21 cellular contexts compared by ENCODE assay signal in genomic region chr11:123903932-123904331, GRCh38. TPM values are rescaled to one million over a fixed set of nuclear protein-coding genes. Genes with fewer than 3 reads are reported as not detected.
DNase-seq lines count a peak whose midpoint lies in the region; ATAC-seq and TF ChIP-seq lines count a peak whose summit lies in the region.
"Had no signal": no experiment of that assay in that cellular context is flagged by ENCODE, and none has a peak within 500 bp of the region (broad histone marks: within the 10 kb centered on the region; RNA-seq: fewer than 3 reads in every experiment).

No MANE protein-coding gene starts in this region.

- 67 to 89% (median 82%) methylated on average over 2 of the region's 2 CpGs for WGBS in adrenal gland, 4 donors

- ATAC-seq in GM18505 (IDR thresholded peaks at IDR 0.05; ENCODE audit: unreplicated experiment) = peak; percentile 86
- peak; percentile 74 for ATAC-seq in GM21447 (IDR thresholded peaks at IDR 0.05; ENCODE audit: unreplicated experiment)
- peak; percentile 72 for ATAC-seq in HG02938 (IDR thresholded peaks at IDR 0.05; ENCODE audit: unreplicated experiment)
- ATAC-seq in HG03565 (IDR thresholded peaks at IDR 0.05; ENCODE audit: unreplicated experiment) = peak; percentile 95
- ATAC-seq: esophagus mucosa, heart left ventricle, left colon had no signal

- H3K27ac ChIP-seq in SJCRH30 = no peak overlapping the region
- H3K27ac ChIP-seq in adrenal gland = no peak overlapping the region
- H3K27ac ChIP-seq: ascending aorta, coronary artery, heart left ventricle, prostate gland, testis had no signal

- H3K4me1 ChIP-seq in SJCRH30 = no peaks in the 10 kb centered on the region
- no peaks in the 10 kb centered on the region for H3K4me1 ChIP-seq in adrenal gland (replicated peaks in 1 of 2)
- H3K4me1 ChIP-seq: ascending aorta, heart left ventricle, prostate gland had no signal

- H3K27me3 ChIP-seq in SJCRH30 (no peaks in the 10 kb centered on the region), adrenal gland (no peaks in the 10 kb centered on the region)
- H3K27me3 ChIP-seq: ascending aorta, testis had no signal

- DNase-seq in SJCRH30 (no peak), adrenal gland (no peak), cerebellar cortex (ENCODE audit: low spot score) (no peak), NCI-H1436 (lab: John Stamatoyannopoulos, UW) (no peak)
- DNase-seq: activated CD4-positive, alpha-beta T cell treated with anti-CD3 and anti-CD28 coated beads, Interleukin-2, amount 50 U/mL, for 4 hours; heart left ventricle; left colon; naive B cell; NCI-H1092; NCI-H226; testis had no signal

- TF ChIP-seq POLR2A in GM18505 (IDR thresholded peaks at IDR 0.05; ENCODE audit: borderline replicate concordance, extremely low read depth, insufficient read depth, insufficient read length) = no peak
- TF ChIP-seq POLR2A in adrenal gland (IDR thresholded peaks at IDR 0.05) = no peak

- H3K9me3 ChIP-seq in SJCRH30 (replicated peaks) (no peaks in the 10 kb centered on the region), adrenal gland (replicated peaks in 1 of 3) (no peaks in the 10 kb centered on the region)
- H3K9me3 ChIP-seq: ascending aorta, heart left ventricle, prostate gland, testis had no signal

- intact Hi-C loops in adrenal gland (cut with DNase I) = no loop called here

- H3K4me3 ChIP-seq in SJCRH30 (no peak overlapping the region), adrenal gland (no peak overlapping the region)
- H3K4me3 ChIP-seq: ascending aorta, coronary artery, heart left ventricle, prostate gland, testis had no signal

- no peak for TF ChIP-seq CTCF in adrenal gland (IDR thresholded peaks at IDR 0.05)

- H3K36me3 ChIP-seq in SJCRH30 (no peaks in the 10 kb centered on the region), adrenal gland (replicated peaks in 1 of 2) (no peaks in the 10 kb centered on the region)
- H3K36me3 ChIP-seq: ascending aorta, heart left ventricle, prostate gland had no signal

RNA-seq across cellular contexts. Expression of gene OR8D4, which starts 2.0 kb away (rescaled TPM):
- not detected in 2 replicates for total RNA-seq in SJCRH30 (2014; rRNA removed; shearing (Covaris generic))
- not detected for total RNA-seq in adrenal gland
- polyA plus RNA-seq in adrenal gland = not detected
- total RNA-seq: activated T-helper 2 cell treated with anti-CD3 and anti-CD28 coated beads, Interferon-gamma antibody, Interleukin-2, Interleukin-4, amounts not matched to agents 10 μg/mL and 5 μg/mL and 100 μg/mL, durations not matched to agents 14 hours and 24 hours and 36 hours; ascending aorta; esophagus mucosa; heart left ventricle; SK-MEL-5 had no signal
- polyA plus RNA-seq: heart left ventricle had no signal

RNA-seq across cellular contexts. Expression of gene TMEM225, which starts 18.5 kb away (rescaled TPM):
- total RNA-seq in SJCRH30 (2014; rRNA removed; shearing (Covaris generic)) = not detected in 2 replicates
- total RNA-seq in adrenal gland = not detected
- polyA plus RNA-seq in adrenal gland = not detected
- total RNA-seq: activated T-helper 2 cell treated with anti-CD3 and anti-CD28 coated beads, Interferon-gamma antibody, Interleukin-2, Interleukin-4, amounts not matched to agents 10 μg/mL and 5 μg/mL and 100 μg/mL, durations not matched to agents 14 hours and 24 hours and 36 hours; ascending aorta; esophagus mucosa; heart left ventricle; left colon; SK-MEL-5 had no signal
- polyA plus RNA-seq: heart left ventricle had no signal

RNA-seq across cellular contexts. Expression of gene OR4D5, which starts 35.5 kb away (rescaled TPM):
- total RNA-seq in SJCRH30 (2014; rRNA removed; shearing (Covaris generic)) = not detected in 2 replicates
- total RNA-seq in adrenal gland = not detected
- not detected for polyA plus RNA-seq in adrenal gland
- total RNA-seq: activated T-helper 2 cell treated with anti-CD3 and anti-CD28 coated beads, Interferon-gamma antibody, Interleukin-2, Interleukin-4, amounts not matched to agents 10 μg/mL and 5 μg/mL and 100 μg/mL, durations not matched to agents 14 hours and 24 hours and 36 hours; ascending aorta; esophagus mucosa; heart left ventricle; prostate gland; SK-MEL-5 had no signal
- polyA plus RNA-seq: heart left ventricle had no signal

RNA-seq across cellular contexts. Expression of gene OR6T1, which starts 39.7 kb away (rescaled TPM):
- total RNA-seq in SJCRH30 (2014; rRNA removed; shearing (Covaris generic)) = not detected in 2 replicates
- not detected for total RNA-seq in adrenal gland
- not detected for polyA plus RNA-seq in adrenal gland
- total RNA-seq: activated T-helper 2 cell treated with anti-CD3 and anti-CD28 coated beads, Interferon-gamma antibody, Interleukin-2, Interleukin-4, amounts not matched to agents 10 μg/mL and 5 μg/mL and 100 μg/mL, durations not matched to agents 14 hours and 24 hours and 36 hours; ascending aorta; esophagus mucosa; heart left ventricle; left colon; prostate gland; SK-MEL-5; testis had no signal
- polyA plus RNA-seq: heart left ventricle had no signal
